26 cellular contexts compared by ENCODE assay signal in the genomic region with DNA sequence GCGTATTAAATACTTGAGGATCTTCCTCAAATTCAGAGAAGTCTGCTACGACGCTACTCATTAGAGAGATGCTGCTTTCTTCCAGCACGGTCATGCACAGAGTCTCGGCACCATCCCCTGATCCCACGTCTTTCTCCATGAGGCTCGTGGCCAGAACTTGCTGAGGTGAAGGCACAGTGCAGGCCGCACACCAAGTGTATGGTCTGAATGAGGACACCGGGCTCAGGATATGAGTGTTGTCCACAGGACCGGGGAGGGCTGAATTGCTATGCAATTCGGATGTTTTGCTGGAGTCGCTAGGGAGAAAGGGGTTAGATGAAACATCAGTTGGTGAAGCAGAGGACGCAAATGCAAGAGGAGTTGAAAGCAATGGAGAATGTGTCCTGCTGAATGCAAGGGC.
"Had no signal": no experiment of that assay in that cellular context is flagged by ENCODE, and none has a peak within 500 bp of the region (broad histone marks: within the 10 kb centered on the region; RNA-seq: fewer than 3 reads in every experiment).

No MANE protein-coding gene starts in this region.

- H3K9me3 ChIP-seq: left lung, lower lobe of right lung, ovary, prostate gland, stomach, thoracic aorta, tibial artery, upper lobe of left lung, vagina had no signal

- H2AFZ ChIP-seq: neural progenitor cell had no signal

- H3K9ac ChIP-seq: neural progenitor cell had no signal

- DNase-seq: hippocampal formation; kidney; left colon; left lung; lower lobe of right lung; mammary epithelial cell; mesenchymal stem cell; naive thymus-derived CD8-positive, alpha-beta T cell; ovary; retina; right cardiac atrium; stimulated activated CD4-positive, alpha-beta T cell treated with anti-CD3 and anti-CD28 coated beads, Interleukin-12 subunit alpha, Interleukin-12 subunit beta, amount 100 ng/mL, for 4 hours; stimulated activated CD4-positive, alpha-beta T cell treated with anti-CD3 and anti-CD28 coated beads, Interleukin-15, amount 100 ng/mL, for 24 hours; stimulated activated CD4-positive, alpha-beta T cell treated with anti-CD3 and anti-CD28 coated beads, Interleukin-2, amount 100 ng/mL, for 24 hours; stimulated activated CD4-positive, alpha-beta T cell treated with anti-CD3 and anti-CD28 coated beads, Interleukin-4, amount 100 ng/mL, for 1 hour; stimulated activated naive B cell treated with anti-CD40 and anti-IgM and Interleukin-4, amounts not matched to agents 10 μg/mL and 1 μg/mL and 100 μg/mL, for 72 hours; stimulated activated naive CD8-positive, alpha-beta T cell treated with anti-CD3 and anti-CD28 coated beads, Interleukin-15, Interleukin-2, amounts not matched to agents 100 U/mL and 50 U/mL, for 24 hours; stomach; tibial artery had no signal

- H3K4me2 ChIP-seq: neural progenitor cell had no signal

- H3K27me3 ChIP-seq: left lung, neural progenitor cell, ovary, stomach, tibial artery, upper lobe of left lung, vagina had no signal

- H3K4me1 ChIP-seq: left lung, lower lobe of right lung, neural progenitor cell, prostate gland, stomach, tibial artery, upper lobe of left lung, vagina had no signal

- ATAC-seq: left colon; left lung; lower lobe of right lung; naive thymus-derived CD8-positive, alpha-beta T cell; right cardiac atrium; sciatic nerve; stimulated activated naive B cell treated with anti-CD40 and anti-IgM and Interleukin-4, amounts not matched to agents 10 μg/mL and 1 μg/mL and 100 μg/mL, for 72 hours had no signal

- H3K4me3 ChIP-seq: left lung, lower lobe of right lung, neural progenitor cell, ovary, prostate gland, skin epidermis, stomach, thoracic aorta, tibial artery, upper lobe of left lung, vagina had no signal

- H3K27ac ChIP-seq: left lung, lower lobe of right lung, neural progenitor cell, ovary, prostate gland, skin epidermis, stomach, thoracic aorta, tibial artery, upper lobe of left lung, vagina had no signal

- H3K36me3 ChIP-seq: left lung, neural progenitor cell, ovary, prostate gland, thoracic aorta, tibial artery, vagina had no signal
